In the genomic region with DNA sequence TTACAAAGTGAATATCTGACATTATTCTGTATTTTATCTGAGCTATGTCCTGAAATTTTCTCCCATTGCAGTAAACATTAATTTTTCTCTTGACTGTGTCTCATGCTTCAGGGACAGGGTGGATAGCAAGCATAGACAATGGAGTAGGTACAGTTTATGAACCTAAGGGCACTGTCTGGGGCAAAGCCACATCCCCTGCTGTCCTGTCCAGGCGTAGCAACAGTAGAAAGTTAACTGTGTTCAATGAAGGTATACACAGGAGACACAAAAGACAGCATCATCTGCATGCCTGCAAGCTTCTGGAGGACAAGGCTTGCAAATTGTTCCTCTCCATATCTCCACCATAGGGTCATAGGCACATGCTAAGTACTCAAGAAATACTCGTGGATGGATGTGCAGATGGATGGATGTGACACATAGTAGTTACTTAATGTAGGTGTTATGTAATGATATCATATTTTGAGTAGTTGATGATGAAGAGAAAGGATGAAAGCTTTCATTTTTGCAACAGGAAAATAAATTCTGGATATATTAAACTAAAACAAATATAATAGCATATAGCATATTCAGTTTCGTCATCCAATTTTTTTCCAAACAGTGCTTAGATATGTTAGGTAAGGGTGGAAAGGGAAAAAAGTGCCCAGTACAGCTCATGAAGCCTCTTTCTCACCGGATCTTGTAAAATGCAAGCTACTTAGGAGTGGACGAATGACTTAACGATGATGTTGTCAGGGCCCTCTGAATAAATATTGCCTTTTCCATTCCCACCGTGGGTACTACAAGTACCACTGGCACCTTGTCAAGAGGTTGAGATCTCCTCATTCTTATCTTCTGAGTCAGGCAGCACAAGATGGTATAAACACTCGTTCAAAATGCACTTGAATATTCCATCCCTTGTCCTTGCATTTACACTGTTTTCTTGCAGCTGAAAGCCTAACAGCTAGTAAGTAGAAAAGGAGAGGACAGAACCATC, we compare ENCODE assay signal across 11 cellular contexts. TPM values are rescaled to one million over a fixed set of nuclear protein-coding genes. Genes with fewer than 3 reads are reported as not detected.
DNase-seq lines count a peak whose midpoint lies in the region; ATAC-seq and TF ChIP-seq lines count a peak whose summit lies in the region.
"Had no signal": no experiment of that assay in that cellular context is flagged by ENCODE, and none has a peak within 500 bp of the region (broad histone marks: within the 10 kb centered on the region; RNA-seq: fewer than 3 reads in every experiment).

No MANE protein-coding gene starts in this region.

- peaks cover 15% of the 10 kb centered on the region for H3K27me3 Mint-ChIP-seq in nephron progenitor cell (ENCODE audit: low read depth, poor library complexity)

- H3K27me3 ChIP-seq in SJSA1 (replicated peaks) (no peaks in the 10 kb centered on the region), fibroblast of lung (ENCODE audit: control insufficient read depth, insufficient read depth, low read length) (no peaks in the 10 kb centered on the region), skeletal muscle satellite cell (ENCODE audit: control insufficient read depth, insufficient read depth, low read length) (no peaks in the 10 kb centered on the region)

- H3K9me3 Mint-ChIP-seq in nephron progenitor cell: no peaks in the 10 kb centered on the region

- H3K36me3 ChIP-seq in SJSA1: no peaks in the 10 kb centered on the region
- no peaks in the 10 kb centered on the region for H3K36me3 ChIP-seq in fibroblast of lung (ENCODE audit: control insufficient read depth, insufficient read depth, low read length)
- no peaks in the 10 kb centered on the region for H3K36me3 ChIP-seq in skeletal muscle satellite cell (ENCODE audit: insufficient read depth, low read length)

- peaks cover 21% of the 10 kb centered on the region for H3K4me1 Mint-ChIP-seq in nephron progenitor cell

- no peak for TF ChIP-seq CTCF in fibroblast of lung (conservative IDR thresholded peaks at IDR 0.05 in 1 of 2, IDR thresholded peaks at IDR 0.05 in 1 of 2; ENCODE audit: low read depth in 1 of 2, low read length in 2 of 2)
- TF ChIP-seq CTCF in nephron progenitor cell (IDR thresholded peaks at IDR 0.05): no peak

- no peak for ATAC-seq in GM19035 (IDR thresholded peaks at IDR 0.05; ENCODE audit: unreplicated experiment)
- ATAC-seq: right cardiac atrium had no signal

- H3K9ac ChIP-seq in fibroblast of lung (ENCODE audit: insufficient read depth, low read length) (no peak overlapping the region), skeletal muscle satellite cell (ENCODE audit: low read depth, low read length) (peak overlapping the region; percentile 47)
- H3K9ac ChIP-seq: KMS-11 had no signal

- no peaks in the 10 kb centered on the region for H3K36me3 Mint-ChIP-seq in nephron progenitor cell (ENCODE audit: low read depth)

- H4K20me1 ChIP-seq in fibroblast of lung (ENCODE audit: control insufficient read depth, extremely low read depth, insufficient read depth, low read length): no peaks in the 10 kb centered on the region

- no peak overlapping the region for H3K4me3 Mint-ChIP-seq in nephron progenitor cell

- H3K9me3 ChIP-seq in SJSA1 (replicated peaks): no peaks in the 10 kb centered on the region
- no peaks in the 10 kb centered on the region for H3K9me3 ChIP-seq in fibroblast of lung (ENCODE audit: control insufficient read depth, insufficient read depth, low read depth, low read length)
- no peaks in the 10 kb centered on the region for H3K9me3 ChIP-seq in skeletal muscle satellite cell (replicated peaks; ENCODE audit: low read length)

- H3K27ac ChIP-seq in SJSA1 (peak overlapping the region; percentile 74), fibroblast of lung (ENCODE audit: insufficient read depth, low read length) (peak overlapping the region; percentile 1)
- H3K27ac ChIP-seq: KMS-11 had no signal

- H3K4me3 ChIP-seq in SJSA1 (no peak overlapping the region), fibroblast of lung (replicated peaks in 1 of 4; ENCODE audit: control extremely low read depth in 1 of 4, insufficient read depth in 1 of 4, low read depth in 3 of 4, low read length in 4 of 4) (no peak overlapping the region), skeletal muscle satellite cell (ENCODE audit: low read length) (no peak overlapping the region)

- H2AFZ ChIP-seq in fibroblast of lung (ENCODE audit: low read length): no peak overlapping the region

- H3K4me2 ChIP-seq in fibroblast of lung (ENCODE audit: extremely low read depth, insufficient read depth, low read length) (no peak overlapping the region), skeletal muscle satellite cell (ENCODE audit: low read length) (peak overlapping the region; percentile 47)
- H3K4me2 ChIP-seq: KMS-11 had no signal

- H3K79me2 ChIP-seq in fibroblast of lung (ENCODE audit: control insufficient read depth, insufficient read depth, low read length): no peaks in the 10 kb centered on the region

- H3K4me1 ChIP-seq in SJSA1 (replicated peaks) (peaks cover 65% of the 10 kb centered on the region), fibroblast of lung (ENCODE audit: control insufficient read depth, extremely low read depth, insufficient read depth, low read length) (peaks cover 19% of the 10 kb centered on the region), skeletal muscle satellite cell (ENCODE audit: control insufficient read depth, insufficient read depth, low read length) (peaks cover 49% of the 10 kb centered on the region)

- H3K27ac Mint-ChIP-seq in nephron progenitor cell: no peak overlapping the region

- DNase-seq in HCEC 1CT (peak; percentile 84), SJSA1 (ENCODE audit: low read depth in 1 of 2, low spot score in 2 of 2) (peak; percentile 81 to 85), fibroblast of lung (ENCODE audit: low read depth in 2 of 2) (peak; percentile 94), NCI-H1105 treated with DMSO at 0.1 percent for 48 hours (lab: John Stamatoyannopoulos, UW) (no peak), NOMO-1 treated with DMSO at 0.1 percent for 48 hours (lab: John Stamatoyannopoulos, UW; ENCODE audit: unreplicated experiment) (no peak), nephron progenitor cell (no peak)
- DNase-seq: activated effector memory CD4-positive, alpha-beta T cell treated with anti-CD3 and anti-CD28 coated beads, Interleukin-2, amount 50 U/mL, for 16 hours; right cardiac atrium had no signal

RNA-seq across cellular contexts. Expression of a gene that starts 19.9 kb away (rescaled TPM):
- total RNA-seq in SJSA1 (2014; rRNA removed; shearing (Covaris generic)): 5.7 and 13.1 TPM in 2 replicates
- 13.6 and 23.5 TPM in 2 replicates for total RNA-seq in fibroblast of lung
- polyA plus RNA-seq in fibroblast of lung: 19.5 and 26.6 TPM in 2 replicates
- 10.7 and 16.9 TPM in 2 replicates for polyA plus RNA-seq in fibroblast of lung (2012)
- polyA minus RNA-seq in fibroblast of lung (ENCODE audit: low replicate concordance): 31.5 and 52.5 TPM in 2 replicates
- total RNA-seq in skeletal muscle satellite cell (2012; rRNA removed): 7.9 and 10.0 TPM in 2 replicates

Comparison
In these comparisons a context has a peak if more than half of its experiments do, and no peak if none do; other contexts are left out.
1. DNase-seq: peak in HCEC 1CT (single experiment), SJSA1 (2 of 2) and fibroblast of lung (2 of 2); none in NCI-H1105 treated with DMSO at 0.1 percent for 48 hours (single experiment), NOMO-1 treated with DMSO at 0.1 percent for 48 hours (single experiment) and nephron progenitor cell (single experiment).